10 cellular contexts compared by ENCODE assay signal in genomic region chr6:157232161-157232895, GRCh38.
DNase-seq lines count a peak whose midpoint lies in the region; TF ChIP-seq lines count a peak whose summit lies in the region.
"Had no signal": no experiment of that assay in that cellular context is flagged by ENCODE, and none has a peak within 500 bp of the region (broad histone marks: within the 10 kb centered on the region; RNA-seq: fewer than 3 reads in every experiment).

No MANE protein-coding gene starts in this region.

- H3K36me3 ChIP-seq in right atrium auricular region (no peaks in the 10 kb centered on the region), left ventricle myocardium inferior (no peaks in the 10 kb centered on the region), suprapubic skin (no peaks in the 10 kb centered on the region), esophagus squamous epithelium (no peaks in the 10 kb centered on the region)

- no peak for TF ChIP-seq EP300 in suprapubic skin (IDR thresholded peaks at IDR 0.05)

- DNase-seq in right atrium auricular region (ENCODE audit: low spot score) = peak; percentile 50
- no peak for DNase-seq in left ventricle myocardium inferior
- peak; percentile 65 for DNase-seq in mesenteric fat pad (ENCODE audit: low spot score)
- DNase-seq in suprapubic skin (ENCODE audit: low spot score in 2 of 2) = peak; percentile 49 to 56
- DNase-seq in glomerular visceral epithelial cell (ENCODE audit: extremely low spot score) = no peak
- no peak for DNase-seq in esophagus squamous epithelium (lab: John Stamatoyannopoulos, UW)
- no peak for DNase-seq in OCI-M1 (lab: John Stamatoyannopoulos, UW)
- DNase-seq: C1 segment of cervical spinal cord, DMS79 had no signal

- intact Hi-C loops in left ventricle myocardium inferior (cut with micrococcal nuclease) = no loop called here
- intact Hi-C loops in esophagus squamous epithelium (cut with DNase I) = loop anchor here (5.0 kb wide), 1 partner anchor 40 kb away; no protein-coding TSS in a partner anchor

- H3K27me3 ChIP-seq in right atrium auricular region (no peaks in the 10 kb centered on the region), left ventricle myocardium inferior (ENCODE audit: low read depth) (no peaks in the 10 kb centered on the region), suprapubic skin (peaks cover 3% of the 10 kb centered on the region), esophagus squamous epithelium (peaks cover 0 to 41% (median 3%) of the 10 kb centered on the region in 4 donors)

- no peak for TF ChIP-seq CTCF in right atrium auricular region (IDR thresholded peaks at IDR 0.05)
- TF ChIP-seq CTCF in left ventricle myocardium inferior (IDR thresholded peaks at IDR 0.05; ENCODE audit: borderline replicate concordance) = no peak
- no peak for TF ChIP-seq CTCF in suprapubic skin (IDR thresholded peaks at IDR 0.05)
- no peak for TF ChIP-seq CTCF in esophagus squamous epithelium (IDR thresholded peaks at IDR 0.05)

- H3K9me3 ChIP-seq in right atrium auricular region (no peaks in the 10 kb centered on the region), left ventricle myocardium inferior (replicated peaks) (no peaks in the 10 kb centered on the region), suprapubic skin (no peaks in the 10 kb centered on the region), esophagus squamous epithelium (no peaks in the 10 kb centered on the region)

- no peak overlapping the region for H3K4me3 ChIP-seq in right atrium auricular region
- H3K4me3 ChIP-seq in left ventricle myocardium inferior = no peak overlapping the region
- no peak overlapping the region for H3K4me3 ChIP-seq in suprapubic skin
- H3K4me3 ChIP-seq in esophagus squamous epithelium = no peak overlapping the region
- H3K4me3 ChIP-seq: GM12878 had no signal

- H3K4me1 ChIP-seq in right atrium auricular region (peaks cover 0 to 27% of the 10 kb centered on the region in 2 donors), left ventricle myocardium inferior (peaks cover 31% of the 10 kb centered on the region), suprapubic skin (peaks cover 25% of the 10 kb centered on the region), esophagus squamous epithelium (peaks cover 6 to 35% (median 9%) of the 10 kb centered on the region in 3 donors)

- H3K27ac ChIP-seq in right atrium auricular region (no peak overlapping the region), left ventricle myocardium inferior (replicated peaks) (no peak overlapping the region), suprapubic skin (no peak overlapping the region), esophagus squamous epithelium (no peak overlapping the region)

- 94% methylated on average over 17 of the region's 17 CpGs for WGBS in suprapubic skin
- WGBS in esophagus squamous epithelium, 2 donors = 85 to 91% methylated on average over 4 to 8 of the region's 17 CpGs

- TF ChIP-seq POLR2A in suprapubic skin (IDR thresholded peaks at IDR 0.05) = no peak
- TF ChIP-seq POLR2A in esophagus squamous epithelium (IDR thresholded peaks at IDR 0.05) = no peak

Comparison
In these comparisons a context has a peak if more than half of its experiments do, and no peak if none do; other contexts are left out.
1. DNase-seq: peak in right atrium auricular region (single experiment), mesenteric fat pad (single experiment) and suprapubic skin (2 of 2); none in left ventricle myocardium inferior (single experiment), glomerular visceral epithelial cell (single experiment), esophagus squamous epithelium (single experiment) and OCI-M1 (single experiment).